In genomic region chr11:61956191-61957027, GRCh38 we compare ENCODE assay signal across 10 cellular contexts. TPM values are rescaled to one million over a fixed set of nuclear protein-coding genes. Genes with fewer than 3 reads are reported as not detected.
DNase-seq lines count a peak whose midpoint lies in the region; ATAC-seq and TF ChIP-seq lines count a peak whose summit lies in the region.
"Had no signal": no experiment of that assay in that cellular context is flagged by ENCODE, and none has a peak within 500 bp of the region (broad histone marks: within the 10 kb centered on the region; RNA-seq: fewer than 3 reads in every experiment).

No MANE protein-coding gene starts in this region.

- 95% methylated on average over 21 of the region's 21 CpGs for WGBS in hepatocyte (ENCODE audit: low lambda C conversion rate, missing lambda C conversion rate)
- WGBS in sigmoid colon, 2 donors, result 85 to 92% methylated on average over 21 of the region's 21 CpGs

- CTCF ChIA-PET in CD8-positive, alpha-beta T cell (lab: Charles Lee), result interaction anchor here (1.0 to 2.0 kb wide), 3 partner anchors 9 to 126 kb away, joined by 4 to 7 read pairs (median 7); no protein-coding TSS in a partner anchor
- CTCF ChIA-PET in activated B cell treated with CpG ODN at 0.5 μM for 24 hours (lab: Charles Lee), result interaction anchor here (1.1 to 1.9 kb wide), 2 partner anchors 9 to 126 kb away, joined by 4 to 7 read pairs; no protein-coding TSS in a partner anchor

- H3K4me1 ChIP-seq in CD8-positive, alpha-beta T cell (ENCODE audit: insufficient read depth, low read length), result peaks cover 7% of the 10 kb centered on the region
- peaks cover 23% of the 10 kb centered on the region for H3K4me1 ChIP-seq in hepatocyte (ENCODE audit: insufficient read depth)
- H3K4me1 ChIP-seq in sigmoid colon, result peaks cover 0 to 28% (median 25%) of the 10 kb centered on the region in 4 donors

- no peaks in the 10 kb centered on the region for H3K9me2 ChIP-seq in hepatocyte (replicated peaks; ENCODE audit: insufficient read depth)

- peaks cover 9% of the 10 kb centered on the region for H3K4me1 Mint-ChIP-seq in CD8-positive, alpha-beta T cell (ENCODE audit: low read depth)
- peaks cover 33% of the 10 kb centered on the region for H3K4me1 Mint-ChIP-seq in activated B cell treated with CpG ODN at 0.5 μM for 24 hours

- ATAC-seq in CD8-positive, alpha-beta T cell, result no peak
- ATAC-seq in activated B cell treated with CpG ODN at 0.5 μM for 24 hours (ENCODE audit: low read depth) (no peak), GM18907 (IDR thresholded peaks at IDR 0.05; ENCODE audit: unreplicated experiment) (no peak)

- H3K9me3 Mint-ChIP-seq in CD8-positive, alpha-beta T cell, result no peaks in the 10 kb centered on the region
- no peaks in the 10 kb centered on the region for H3K9me3 Mint-ChIP-seq in activated B cell treated with CpG ODN at 0.5 μM for 24 hours

- POLR2A ChIA-PET in CD8-positive, alpha-beta T cell (lab: Charles Lee), result no interaction called here
- POLR2A ChIA-PET in activated B cell treated with CpG ODN at 0.5 μM for 24 hours (lab: Charles Lee), result interaction anchor here (1.2 to 2.3 kb wide), 2 partner anchors 11 to 14 kb away, joined by 3 to 16 read pairs; partner anchors contain the start of gene FTH1

- intact Hi-C loops in CD8-positive, alpha-beta T cell (cut with DNase I, micrococcal nuclease), result no loop called here
- intact Hi-C loops in activated B cell treated with CpG ODN at 0.5 μM for 24 hours (cut with micrococcal nuclease), result no loop called here
- intact Hi-C loops in sigmoid colon (cut with DNase I), result no loop called here

- no peak overlapping the region for H3K27ac ChIP-seq in CD8-positive, alpha-beta T cell (ENCODE audit: low read depth, low read length)
- H3K27ac ChIP-seq in hepatocyte (no peak overlapping the region), sigmoid colon (peak overlapping the region; percentile 61 to 81 (median 72))

- H3K27ac Mint-ChIP-seq in CD8-positive, alpha-beta T cell, result no peak overlapping the region
- no peak overlapping the region for H3K27ac Mint-ChIP-seq in activated B cell treated with CpG ODN at 0.5 μM for 24 hours

- DNase-seq in CD8-positive, alpha-beta T cell, result peak in 1 of 7 experiments; percentile 27
- DNase-seq in activated B cell treated with CpG ODN at 0.5 μM for 24 hours, result no peak
- DNase-seq in hepatocyte (ENCODE audit: low spot score), result no peak
- DNase-seq in sigmoid colon, result peak; percentile 36
- no peak for DNase-seq in NOMO-1 treated with dmso at 0.1 percent for 144 hours (lab: John Stamatoyannopoulos, UW; ENCODE audit: unreplicated experiment)
- no peak for DNase-seq in stimulated activated naive CD4-positive, alpha-beta T cell (lab: John Stamatoyannopoulos, UW)
- DNase-seq in HCEC 1CT, result no peak
- DNase-seq: NCI-H1436, T1000 had no signal

- H3K36me3 Mint-ChIP-seq in CD8-positive, alpha-beta T cell, result no peaks in the 10 kb centered on the region
- peaks cover 9% of the 10 kb centered on the region for H3K36me3 Mint-ChIP-seq in activated B cell treated with CpG ODN at 0.5 μM for 24 hours (ENCODE audit: low read depth)

- no peak overlapping the region for H3K4me3 ChIP-seq in CD8-positive, alpha-beta T cell (ENCODE audit: low read depth, low read length)
- H3K4me3 ChIP-seq in hepatocyte (no peak overlapping the region), sigmoid colon (peak overlapping the region; percentile 33 to 53 (median 40))

- no peak overlapping the region for H2AFZ ChIP-seq in hepatocyte

- peaks cover 26% of the 10 kb centered on the region for H3K27me3 Mint-ChIP-seq in CD8-positive, alpha-beta T cell (ENCODE audit: low read depth)
- peaks cover 2% of the 10 kb centered on the region for H3K27me3 Mint-ChIP-seq in activated B cell treated with CpG ODN at 0.5 μM for 24 hours

- H3K36me3 ChIP-seq in CD8-positive, alpha-beta T cell (ENCODE audit: insufficient read depth, low read length), result no peaks in the 10 kb centered on the region
- no peaks in the 10 kb centered on the region for H3K36me3 ChIP-seq in hepatocyte (replicated peaks; ENCODE audit: insufficient read depth, low read depth)
- peaks cover 0 to 11% (median 0%) of the 10 kb centered on the region in 4 donors for H3K36me3 ChIP-seq in sigmoid colon

- peaks cover 5% of the 10 kb centered on the region for H3K27me3 ChIP-seq in CD8-positive, alpha-beta T cell (ENCODE audit: insufficient read depth, low read length)
- H3K27me3 ChIP-seq in hepatocyte (no peaks in the 10 kb centered on the region), sigmoid colon (peaks cover 0 to 4% (median 0%) of the 10 kb centered on the region in 3 donors)

- no peak for TF ChIP-seq CTCF in CD8-positive, alpha-beta T cell (IDR thresholded peaks at IDR 0.05)
- TF ChIP-seq CTCF in activated B cell treated with CpG ODN at 0.5 μM for 24 hours (IDR thresholded peaks at IDR 0.05) (no peak), hepatocyte (IDR thresholded peaks at IDR 0.05; ENCODE audit: poor library complexity) (no peak), sigmoid colon (IDR thresholded peaks at IDR 0.05) (no peak)

- peak overlapping the region; percentile 93 for H3K4me2 ChIP-seq in hepatocyte

- H4K20me1 ChIP-seq in hepatocyte (ENCODE audit: insufficient read depth, poor library complexity, severe bottlenecking), result no peaks in the 10 kb centered on the region

- peak overlapping the region; percentile 47 for H3K4me3 Mint-ChIP-seq in CD8-positive, alpha-beta T cell
- peak overlapping the region; percentile 35 for H3K4me3 Mint-ChIP-seq in activated B cell treated with CpG ODN at 0.5 μM for 24 hours

- H3K79me2 ChIP-seq in hepatocyte, result no peaks in the 10 kb centered on the region

- H3K9me3 ChIP-seq in CD8-positive, alpha-beta T cell (ENCODE audit: low read length), result no peaks in the 10 kb centered on the region
- H3K9me3 ChIP-seq in hepatocyte (ENCODE audit: low read depth) (no peaks in the 10 kb centered on the region), sigmoid colon (no peaks in the 10 kb centered on the region)

- no peak for TF ChIP-seq POLR2A in sigmoid colon (IDR thresholded peaks at IDR 0.05)

- TF ChIP-seq EP300 in sigmoid colon (IDR thresholded peaks at IDR 0.05), result no peak

RNA-seq across cellular contexts. Expression of gene BEST1, which starts 6.3 kb away (rescaled TPM):
- total RNA-seq in CD8-positive, alpha-beta T cell, result under 1 TPM; 0.08 to 0.31 TPM
- 0.16 and 0.44 TPM in 2 replicates for total RNA-seq in activated B cell treated with CpG ODN at 0.5 μM for 24 hours
- 3.5 and 4.7 TPM in 2 replicates for total RNA-seq in hepatocyte
- 5.7 and 6.9 TPM in 2 replicates for polyA plus RNA-seq in hepatocyte
- 1 to 10 TPM in 3 of 4 donors, under 1 TPM in 1; 0.83 to 5.3 (median 3.3) TPM for total RNA-seq in sigmoid colon
- polyA plus RNA-seq in sigmoid colon, result 1 to 10 TPM; 3.2 to 9.6 (median 7.6) TPM

RNA-seq across cellular contexts. Expression of gene FTH1, which starts 11.0 kb away (rescaled TPM):
- total RNA-seq in CD8-positive, alpha-beta T cell, result 1,000 to 10,000 TPM; 2,788 to 2,859 TPM
- total RNA-seq in activated B cell treated with CpG ODN at 0.5 μM for 24 hours (865 and 906 TPM in 2 replicates), hepatocyte (1,071 and 1,519 TPM in 2 replicates), sigmoid colon (1,000 to 10,000 TPM; 1,709 to 2,375 (median 1,954) TPM)
- polyA plus RNA-seq in hepatocyte (8,379 and 8,694 TPM in 2 replicates), sigmoid colon (over 10,000 TPM in 2 of 3 donors, 1,000 to 10,000 TPM in 1; 6,007 to 20,022 (median 13,142) TPM)

RNA-seq across cellular contexts. Expression of gene RAB3IL1, which starts 39.0 kb away (rescaled TPM):
- total RNA-seq in CD8-positive, alpha-beta T cell, result not detected
- total RNA-seq in activated B cell treated with CpG ODN at 0.5 μM for 24 hours (not detected in 2 replicates), hepatocyte (9.1 and 10.8 TPM in 2 replicates), sigmoid colon (10 to 100 TPM; 12.1 to 23.7 (median 19.6) TPM)
- polyA plus RNA-seq in hepatocyte (15.4 and 18.6 TPM in 2 replicates), sigmoid colon (10 to 100 TPM in 1 of 3 donors, 1 to 10 TPM in 2; 5.1 to 21.6 (median 7.0) TPM)

Comparison
In these comparisons a context has a peak if more than half of its experiments do, and no peak if none do; other contexts are left out.
1. H3K27ac ChIP-seq: peak in sigmoid colon (4 of 4); none in CD8-positive, alpha-beta T cell (single experiment) and hepatocyte (single experiment).
2. H3K4me3 ChIP-seq: peak in sigmoid colon (4 of 4); none in CD8-positive, alpha-beta T cell (single experiment) and hepatocyte (single experiment).